ENCODE assay signal across 26 cellular contexts in genomic region chr18:25314824-25315223, GRCh38. TPM values are rescaled to one million over a fixed set of nuclear protein-coding genes. Genes with fewer than 3 reads are reported as not detected.
"Had no signal": no experiment of that assay in that cellular context is flagged by ENCODE, and none has a peak within 500 bp of the region (broad histone marks: within the 10 kb centered on the region; RNA-seq: fewer than 3 reads in every experiment).

No MANE protein-coding gene starts in this region.

- H3K27ac Mint-ChIP-seq: activated CD8-positive, alpha-beta T cell treated with anti-CD3 and anti-CD28 coated beads, Interleukin-2, amount 10 ng/mL, durations not matched to agents 7 days and 5 days; activated naive CD4-positive, alpha-beta T cell treated with anti-CD3 and anti-CD28 coated beads, Interleukin-2, amount 50 U/mL, for 24 hours had no signal

- H3K4me3 ChIP-seq: ascending aorta, body of pancreas, K562, Peyer's patch, SJSA1 had no signal

- H3K9me3 ChIP-seq: ascending aorta, body of pancreas, Peyer's patch, SJSA1 had no signal

- H3K4me1 Mint-ChIP-seq: activated naive CD4-positive, alpha-beta T cell treated with anti-CD3 and anti-CD28 coated beads, Interleukin-2, amount 50 U/mL, for 24 hours had no signal

- H3K27me3 ChIP-seq: ascending aorta, body of pancreas, Peyer's patch, SJSA1 had no signal

- H3K4me1 ChIP-seq: ascending aorta, body of pancreas, Peyer's patch, SJSA1 had no signal

- H3K36me3 ChIP-seq: ascending aorta, Peyer's patch, SJSA1 had no signal

- ATAC-seq: activated CD8-positive, alpha-beta T cell treated with anti-CD3 and anti-CD28 coated beads, Interleukin-2, amount 10 ng/mL, durations not matched to agents 7 days and 5 days; body of pancreas; K562; SK-N-SH treated with all-trans-retinoic acid at 6 μM for 48 hours had no signal

- H3K27ac ChIP-seq: ascending aorta, body of pancreas, Peyer's patch, RWPE1, SJSA1 had no signal

- H3K4me3 Mint-ChIP-seq: activated CD8-positive, alpha-beta T cell treated with anti-CD3 and anti-CD28 coated beads, Interleukin-2, amount 10 ng/mL, durations not matched to agents 7 days and 5 days; activated naive CD4-positive, alpha-beta T cell treated with anti-CD3 and anti-CD28 coated beads, Interleukin-2, amount 50 U/mL, for 24 hours had no signal

- H3K9me3 Mint-ChIP-seq: activated naive CD4-positive, alpha-beta T cell treated with anti-CD3 and anti-CD28 coated beads, Interleukin-2, amount 50 U/mL, for 24 hours had no signal

- DNase-seq: activated CD4-positive, alpha-beta T cell treated with anti-CD3 and anti-CD28 coated beads for 48 hours; activated CD4-positive, alpha-beta T cell treated with anti-CD3 and anti-CD28 coated beads, Interleukin-2, amount 50 U/mL, for 4 hours; activated CD4-positive, CD25-positive, alpha-beta regulatory T cell treated with anti-CD3 and anti-CD28 coated beads, Interleukin-2, amount 50 U/mL, for 72 hours; activated CD8-positive, alpha-beta memory T cell treated with anti-CD3 and anti-CD28 coated beads, Interleukin-2, amount 50 U/mL, for 48 hours; activated CD8-positive, alpha-beta T cell treated with anti-CD3 and anti-CD28 coated beads, Interleukin-2, amount 10 ng/mL, durations not matched to agents 7 days and 5 days; activated T-cell treated with anti-CD3 and anti-CD28 coated beads, Interleukin-2, amount 50 U/mL, for 1 hour; amniotic stem cell; body of pancreas; Karpas-422; MM.1S; NCI-H1105; NCI-H1436; NCI-H1694 treated with DMSO at 0.1 percent for 48 hours; NCI-H2029 treated with DMSO at 0.1 percent for 48 hours; NCI-H345; NCI-H510A; Peyer's patch; SHP77; SW 1271 had no signal

- H3K36me3 Mint-ChIP-seq: activated naive CD4-positive, alpha-beta T cell treated with anti-CD3 and anti-CD28 coated beads, Interleukin-2, amount 50 U/mL, for 24 hours had no signal

RNA-seq across cellular contexts. Expression of gene ZNF521, which starts 37.1 kb away (rescaled TPM):
- total RNA-seq: activated CD8-positive, alpha-beta T cell treated with anti-CD3 and anti-CD28 coated beads, Interleukin-2, amount 10 ng/mL, durations not matched to agents 7 days and 5 days; T-helper 1 cell treated with Interleukin-12 subunit alpha and Interleukin-12 subunit beta and Interleukin-4 antibody, amounts not matched to agents 30 ng/mL and 1 ng/mL, for 36 hours had no signal
